In genomic region chr2:185522472-185522871, GRCh38 we compare ENCODE assay signal across 20 cellular contexts.
DNase-seq lines count a peak whose midpoint lies in the region; ATAC-seq, FAIRE-seq and TF ChIP-seq lines count a peak whose summit lies in the region.
"Had no signal": no experiment of that assay in that cellular context is flagged by ENCODE, and none has a peak within 500 bp of the region (broad histone marks: within the 10 kb centered on the region; RNA-seq: fewer than 3 reads in every experiment).

No MANE protein-coding gene starts in this region.

- no peak overlapping the region for H3K9ac ChIP-seq in KMS-11
- H3K9ac ChIP-seq: BLaER1 had no signal

- H3K9me3 ChIP-seq in RWPE2 (ENCODE audit: severe bottlenecking) (peaks cover 2% of the 10 kb centered on the region), psoas muscle (no peaks in the 10 kb centered on the region)
- H3K9me3 ChIP-seq: colonic mucosa, HAP-1 had no signal

- H3K36me3 Mint-ChIP-seq in T-helper 2 cell treated with Interferon-gamma antibody and Interleukin-4, amounts not matched to agents 5 μg/mL and 100 μg/mL, for 36 hours (ENCODE audit: low read depth), result no peaks in the 10 kb centered on the region
- H3K36me3 Mint-ChIP-seq: activated naive CD4-positive, alpha-beta T cell treated with anti-CD3 and anti-CD28 coated beads, Interleukin-2, amount 50 U/mL, for 24 hours; natural killer cell treated with Interleukin-12 subunit alpha and Interleukin-12 subunit beta and Interleukin-15 and Interleukin-18, amount 100 ng/mL, for 72 hours had no signal

- H3K4me2 ChIP-seq in KMS-11, result no peak overlapping the region
- H3K4me2 ChIP-seq: BLaER1 had no signal

- H3K27me3 ChIP-seq in KMS-11 (ENCODE audit: insufficient read depth, low read depth), result no peaks in the 10 kb centered on the region
- no peaks in the 10 kb centered on the region for H3K27me3 ChIP-seq in RWPE2 (ENCODE audit: insufficient read depth, poor library complexity, severe bottlenecking)
- no peaks in the 10 kb centered on the region for H3K27me3 ChIP-seq in kidney epithelial cell (ENCODE audit: control insufficient read depth, insufficient read depth, low read length)
- no peaks in the 10 kb centered on the region for H3K27me3 ChIP-seq in psoas muscle (ENCODE audit: insufficient read depth in 3 of 3, low read length in 2 of 3)
- H3K27me3 ChIP-seq: BLaER1, colonic mucosa, uterus had no signal

- no peaks in the 10 kb centered on the region for H3K4me1 ChIP-seq in KMS-11 (ENCODE audit: low read depth, poor library complexity, severe bottlenecking)
- no peaks in the 10 kb centered on the region for H3K4me1 ChIP-seq in RWPE2 (ENCODE audit: insufficient read depth, poor library complexity, severe bottlenecking)
- H3K4me1 ChIP-seq in psoas muscle, result no peaks in the 10 kb centered on the region
- H3K4me1 ChIP-seq: BLaER1, colonic mucosa, HAP-1, uterus had no signal

- TF ChIP-seq CTCF in D721Med (IDR thresholded peaks at IDR 0.05; ENCODE audit: insufficient read depth, missing control alignments) (peak; percentile 23), KMS-11 (conservative IDR thresholded peaks at IDR 0.05; ENCODE audit: low read depth, low read length) (0 out of 2 replicates have a peak, but pooled peaks have one; percentile 25), RWPE2 (IDR thresholded peaks at IDR 0.05; ENCODE audit: poor library complexity, severe bottlenecking) (peak; percentile 47), kidney epithelial cell (IDR thresholded peaks at IDR 0.05; ENCODE audit: insufficient read depth, low read length, poor library complexity, severe bottlenecking) (peak; percentile 13), psoas muscle (IDR thresholded peaks at IDR 0.05) (no peak)

- no peak overlapping the region for H3K4me3 Mint-ChIP-seq in T-helper 2 cell treated with Interferon-gamma antibody and Interleukin-4, amounts not matched to agents 5 μg/mL and 100 μg/mL, for 36 hours
- H3K4me3 Mint-ChIP-seq: activated CD8-positive, alpha-beta T cell treated with anti-CD3 and anti-CD28 coated beads for 36 hours; activated naive CD4-positive, alpha-beta T cell treated with anti-CD3 and anti-CD28 coated beads, Interleukin-2, amount 50 U/mL, for 24 hours; natural killer cell treated with Interleukin-12 subunit alpha and Interleukin-12 subunit beta and Interleukin-15 and Interleukin-18, amount 100 ng/mL, for 72 hours had no signal

- H2AFZ ChIP-seq in KMS-11 (ENCODE audit: low read depth), result no peak overlapping the region

- DNase-seq in D721Med (ENCODE audit: insufficient read length, low spot score) (no peak), RWPE2 (ENCODE audit: low spot score) (no peak), kidney epithelial cell (ENCODE audit: low read depth) (no peak), NCI-H69 (lab: John Stamatoyannopoulos, UW) (no peak), psoas muscle (no peak)
- DNase-seq in T-helper 2 cell treated with Interferon-gamma antibody and Interleukin-4, amounts not matched to agents 5 μg/mL and 100 μg/mL, for 36 hours (ENCODE audit: low spot score), result no peak
- DNase-seq: activated CD8-positive, alpha-beta T cell treated with anti-CD3 and anti-CD28 coated beads for 36 hours; activated T-cell treated with anti-CD3 and anti-CD28 coated beads, Interleukin-2, amount 50 U/mL, for 48 hours; colonic mucosa; foreskin fibroblast; KG1; NCI-H524 treated with DMSO at 0.1 percent for 48 hours; small intestine; stimulated activated CD4-positive, alpha-beta T cell treated with anti-CD3 and anti-CD28 coated beads, Interleukin-4, amount 100 ng/mL, for 1 hour; uterus had no signal

- H3K27me3 Mint-ChIP-seq in T-helper 2 cell treated with Interferon-gamma antibody and Interleukin-4, amounts not matched to agents 5 μg/mL and 100 μg/mL, for 36 hours (ENCODE audit: low read depth), result no peaks in the 10 kb centered on the region
- H3K27me3 Mint-ChIP-seq: activated CD8-positive, alpha-beta T cell treated with anti-CD3 and anti-CD28 coated beads for 36 hours; activated naive CD4-positive, alpha-beta T cell treated with anti-CD3 and anti-CD28 coated beads, Interleukin-2, amount 50 U/mL, for 24 hours; natural killer cell treated with Interleukin-12 subunit alpha and Interleukin-12 subunit beta and Interleukin-15 and Interleukin-18, amount 100 ng/mL, for 72 hours had no signal

- H3K36me3 ChIP-seq in KMS-11 (ENCODE audit: insufficient read depth) (no peaks in the 10 kb centered on the region), RWPE2 (ENCODE audit: low read depth) (no peaks in the 10 kb centered on the region), kidney epithelial cell (ENCODE audit: control insufficient read depth, insufficient read depth, low read length) (no peaks in the 10 kb centered on the region), psoas muscle (ENCODE audit: insufficient read depth in 1 of 2, low read depth in 1 of 2) (no peaks in the 10 kb centered on the region)
- H3K36me3 ChIP-seq: BLaER1, colonic mucosa, HAP-1, uterus had no signal

- H3K4me3 ChIP-seq in KMS-11 (IDR thresholded peaks at IDR 0.05; ENCODE audit: insufficient read depth, low read depth, low read length) (no peak overlapping the region), RWPE2 (ENCODE audit: severe bottlenecking) (no peak overlapping the region), kidney epithelial cell (ENCODE audit: low read depth, low read length) (no peak overlapping the region), psoas muscle (no peak overlapping the region)
- H3K4me3 ChIP-seq: BLaER1, colonic mucosa, HAP-1, uterus had no signal

- ATAC-seq in RWPE2 (ENCODE audit: low read depth), result no peak
- no peak for ATAC-seq in psoas muscle
- ATAC-seq: activated CD8-positive, alpha-beta T cell treated with anti-CD3 and anti-CD28 coated beads for 36 hours; natural killer cell treated with Interleukin-12 subunit alpha and Interleukin-12 subunit beta and Interleukin-15 and Interleukin-18, amount 100 ng/mL, for 72 hours had no signal

- intact Hi-C loops in psoas muscle (cut with DNase I), result no loop called here

- WGBS in psoas muscle, 3 donors, result 74 to 76% (median 76%) methylated on average over 6 of the region's 6 CpGs

- no peak for FAIRE-seq in D721Med (lab: Jason Lieb, UNC)
- FAIRE-seq: small intestine had no signal

- H4K20me1 ChIP-seq in KMS-11 (ENCODE audit: insufficient read depth), result no peaks in the 10 kb centered on the region
- H4K20me1 ChIP-seq: BLaER1 had no signal

- no peaks in the 10 kb centered on the region for H3K4me1 Mint-ChIP-seq in T-helper 2 cell treated with Interferon-gamma antibody and Interleukin-4, amounts not matched to agents 5 μg/mL and 100 μg/mL, for 36 hours (ENCODE audit: low read depth)
- H3K4me1 Mint-ChIP-seq: activated naive CD4-positive, alpha-beta T cell treated with anti-CD3 and anti-CD28 coated beads, Interleukin-2, amount 50 U/mL, for 24 hours had no signal

- peaks cover 24% of the 10 kb centered on the region for H3K9me3 Mint-ChIP-seq in T-helper 2 cell treated with Interferon-gamma antibody and Interleukin-4, amounts not matched to agents 5 μg/mL and 100 μg/mL, for 36 hours

- H3K27ac Mint-ChIP-seq in T-helper 2 cell treated with Interferon-gamma antibody and Interleukin-4, amounts not matched to agents 5 μg/mL and 100 μg/mL, for 36 hours, result no peak overlapping the region
- H3K27ac Mint-ChIP-seq: activated CD8-positive, alpha-beta T cell treated with anti-CD3 and anti-CD28 coated beads for 36 hours; activated naive CD4-positive, alpha-beta T cell treated with anti-CD3 and anti-CD28 coated beads, Interleukin-2, amount 50 U/mL, for 24 hours; natural killer cell treated with Interleukin-12 subunit alpha and Interleukin-12 subunit beta and Interleukin-15 and Interleukin-18, amount 100 ng/mL, for 72 hours had no signal

- H3K79me2 ChIP-seq in KMS-11 (ENCODE audit: insufficient read depth, low read depth), result no peaks in the 10 kb centered on the region

- H3K27ac ChIP-seq in KMS-11 (no peak overlapping the region), RWPE2 (ENCODE audit: poor library complexity, severe bottlenecking) (no peak overlapping the region), psoas muscle (no peak overlapping the region)
- H3K27ac ChIP-seq: BLaER1, colonic mucosa, uterus had no signal
